Comparison of ENCODE assay signal across 30 cellular contexts in the genomic region with DNA sequence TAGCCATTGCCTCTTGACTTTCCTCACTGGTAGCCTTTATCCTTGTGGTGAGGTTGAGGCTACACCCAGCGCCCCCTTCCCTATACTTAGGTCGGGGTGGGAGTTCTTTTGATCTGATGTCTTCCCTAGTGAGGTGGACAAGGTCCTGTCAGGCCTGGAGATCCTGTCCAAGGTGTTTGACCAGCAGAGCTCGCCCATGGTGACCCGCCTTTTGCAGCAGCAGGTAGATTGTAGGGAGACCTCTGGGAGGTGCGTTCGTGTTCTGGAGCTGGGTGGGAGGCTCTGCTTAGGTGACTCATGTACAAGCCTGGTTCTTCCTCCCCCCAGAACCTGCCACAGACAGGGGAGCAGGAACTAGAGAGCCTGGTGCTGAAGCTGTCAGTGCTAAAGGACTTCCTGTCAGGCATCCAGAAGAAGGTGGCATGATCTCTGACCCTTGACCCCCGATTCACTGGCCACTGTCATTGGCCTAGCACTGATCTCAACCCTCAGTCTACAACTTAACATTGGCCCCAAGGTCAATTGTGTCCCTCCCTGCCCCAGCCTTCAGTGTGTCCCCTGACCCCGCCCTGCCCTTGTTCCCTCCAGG. TPM values are rescaled to one million over a fixed set of nuclear protein-coding genes. Genes with fewer than 3 reads are reported as not detected.
DNase-seq lines count a peak whose midpoint lies in the region; TF ChIP-seq lines count a peak whose summit lies in the region.
"Had no signal": no experiment of that assay in that cellular context is flagged by ENCODE, and none has a peak within 500 bp of the region (broad histone marks: within the 10 kb centered on the region; RNA-seq: fewer than 3 reads in every experiment).

No MANE protein-coding gene starts in this region.

- H3K9me3 ChIP-seq in CD4-positive, alpha-beta memory T cell (ENCODE audit: control insufficient read depth in 1 of 2, low read length in 2 of 2) = no peaks in the 10 kb centered on the region
- H3K9me3 ChIP-seq: thoracic aorta had no signal

- CTCF ChIA-PET in CD4-positive, alpha-beta memory T cell (lab: Charles Lee; ENCODE audit: partially characterized antibody) = interaction anchor here (0.6 kb wide), 1 partner anchor 13 kb away, joined by 3 read pairs; no protein-coding TSS in a partner anchor
- CTCF ChIA-PET in HEK293T (lab: Yijun Ruan, JAX) = interaction anchor here (0.7 kb wide), 1 partner anchor 76 kb away, joined by 3 read pairs; no protein-coding TSS in a partner anchor

- H3K4me3 Mint-ChIP-seq in endothelial cell (ENCODE audit: unreplicated experiment) = peak overlapping the region; percentile 25
- H3K4me3 Mint-ChIP-seq in CD4-positive, alpha-beta memory T cell = no peak overlapping the region
- H3K4me3 Mint-ChIP-seq: activated naive CD8-positive, alpha-beta T cell; activated T-cell treated with anti-CD3 and anti-CD28 coated beads, Interleukin-2, amount 50 U/mL, for 4 hours had no signal

- intact Hi-C loops in CD4-positive, alpha-beta memory T cell (cut with micrococcal nuclease) = no loop called here

- no peak overlapping the region for H3K4me3 ChIP-seq in CD4-positive, alpha-beta memory T cell (ENCODE audit: low read length in 2 of 2)
- H3K4me3 ChIP-seq: dorsolateral prefrontal cortex, smooth muscle cell, thoracic aorta had no signal

- H3K27me3 ChIP-seq in CD4-positive, alpha-beta memory T cell (ENCODE audit: insufficient read depth, low read length) = no peaks in the 10 kb centered on the region
- H3K27me3 ChIP-seq: dorsolateral prefrontal cortex had no signal

- no peak overlapping the region for H3K27ac Mint-ChIP-seq in endothelial cell (ENCODE audit: unreplicated experiment)
- H3K27ac Mint-ChIP-seq in CD4-positive, alpha-beta memory T cell = peak overlapping the region in 3 of 7 donors; percentile 4 to 58 (median 12)
- H3K27ac Mint-ChIP-seq: activated naive CD8-positive, alpha-beta T cell; CD4-positive, alpha-beta T cell had no signal

- H3K36me3 Mint-ChIP-seq in endothelial cell (ENCODE audit: low read depth, unreplicated experiment) = peaks cover 30% of the 10 kb centered on the region
- H3K36me3 Mint-ChIP-seq in CD4-positive, alpha-beta memory T cell = peaks cover 25 to 64% of the 10 kb centered on the region in 2 donors
- H3K36me3 Mint-ChIP-seq: activated naive CD8-positive, alpha-beta T cell had no signal

- no peak overlapping the region for H3K27ac ChIP-seq in CD4-positive, alpha-beta memory T cell (ENCODE audit: low read depth, low read length)
- H3K27ac ChIP-seq: 22Rv1, dorsolateral prefrontal cortex, thoracic aorta had no signal

- TF ChIP-seq CTCF in endothelial cell (IDR thresholded peaks at IDR 0.05; ENCODE audit: unreplicated experiment) = no peak

- H3K4me1 Mint-ChIP-seq in endothelial cell (ENCODE audit: unreplicated experiment) = peaks cover 12% of the 10 kb centered on the region
- H3K4me1 Mint-ChIP-seq in CD4-positive, alpha-beta memory T cell = peaks cover 5 to 23% (median 10%) of the 10 kb centered on the region in 4 donors

- DNase-seq in activated CD4-positive, CD25-positive, alpha-beta regulatory T cell treated with anti-CD3 and anti-CD28 coated beads, Interleukin-2, amount 50 U/mL, for 72 hours = peak; percentile 11
- no peak for DNase-seq in activated CD4-positive, CD25-positive, alpha-beta regulatory T cell (lab: John Stamatoyannopoulos, UW)
- DNase-seq in HuH-7 (ENCODE audit: low spot score) (peak; percentile 0), endothelial cell (ENCODE audit: low spot score) (no peak), putamen (ENCODE audit: low spot score) (peak; percentile 44), HK-2 (ENCODE audit: unreplicated experiment) (no peak), HEK293T (ENCODE audit: extremely low spot score) (no peak)
- DNase-seq in CD4-positive, alpha-beta memory T cell = no peak
- DNase-seq: activated T-cell treated with anti-CD3 and anti-CD28 coated beads, Interleukin-2, amount 50 U/mL, for 4 hours; DMS53; dorsolateral prefrontal cortex; HCEC 1CT; left cardiac atrium; mesendoderm; NCI-H1105 treated with DMSO at 0.1 percent for 48 hours; NCI-H2081; NCI-H345; occipital lobe; SHP77; stimulated activated CD4-positive, alpha-beta T cell treated with anti-CD3 and anti-CD28 coated beads, Interleukin-2, amount 100 ng/mL, for 24 hours; SW 1271; T1000 had no signal

- H3K4me1 ChIP-seq in CD4-positive, alpha-beta memory T cell (ENCODE audit: insufficient read depth, low read length) = peaks cover 9% of the 10 kb centered on the region

- POLR2A ChIA-PET in CD4-positive, alpha-beta memory T cell (lab: Charles Lee; ENCODE audit: partially characterized antibody) = no interaction called here
- POLR2A ChIA-PET in HEK293T (lab: Yijun Ruan, JAX) = no interaction called here

- peaks cover 47% of the 10 kb centered on the region for H3K36me3 ChIP-seq in CD4-positive, alpha-beta memory T cell (ENCODE audit: insufficient read depth, low read length)

- H3K9me3 Mint-ChIP-seq in endothelial cell (ENCODE audit: unreplicated experiment) = no peaks in the 10 kb centered on the region
- no peaks in the 10 kb centered on the region for H3K9me3 Mint-ChIP-seq in CD4-positive, alpha-beta memory T cell
- H3K9me3 Mint-ChIP-seq: activated T-cell treated with anti-CD3 and anti-CD28 coated beads, Interleukin-2, amount 50 U/mL, for 4 hours; CD4-positive, alpha-beta T cell had no signal

- peaks cover 12% of the 10 kb centered on the region for H3K27me3 Mint-ChIP-seq in endothelial cell (ENCODE audit: unreplicated experiment)
- no peaks in the 10 kb centered on the region for H3K27me3 Mint-ChIP-seq in CD4-positive, alpha-beta memory T cell
- H3K27me3 Mint-ChIP-seq: activated naive CD8-positive, alpha-beta T cell; CD4-positive, alpha-beta T cell had no signal

TF ChIP-seq in HEK293T, 16 proteins besides CTCF, POLR2A, EP300 and RAD21:
- no peak for TF ChIP-seq NFRKB (IDR thresholded peaks at IDR 0.05)
- no peak for TF ChIP-seq HDGF (IDR thresholded peaks at IDR 0.05; ENCODE audit: borderline replicate concordance)
- no peak for TF ChIP-seq FOXM1 (IDR thresholded peaks at IDR 0.05; ENCODE audit: borderline replicate concordance)
- no peak for TF ChIP-seq ELF4 (IDR thresholded peaks at IDR 0.05)
- TF ChIP-seq ARNT (IDR thresholded peaks at IDR 0.05) = no peak
- no peak for TF ChIP-seq ZNF384 (IDR thresholded peaks at IDR 0.05)
- TF ChIP-seq BHLHE40 (IDR thresholded peaks at IDR 0.05; ENCODE audit: borderline replicate concordance) = no peak
- no peak for TF ChIP-seq L3MBTL2 (conservative IDR thresholded peaks at IDR 0.05)
- no peak for TF ChIP-seq SUZ12 (IDR thresholded peaks at IDR 0.05)
- TF ChIP-seq FOXK2 (IDR thresholded peaks at IDR 0.05) = no peak
- TF ChIP-seq, protein P1, sequence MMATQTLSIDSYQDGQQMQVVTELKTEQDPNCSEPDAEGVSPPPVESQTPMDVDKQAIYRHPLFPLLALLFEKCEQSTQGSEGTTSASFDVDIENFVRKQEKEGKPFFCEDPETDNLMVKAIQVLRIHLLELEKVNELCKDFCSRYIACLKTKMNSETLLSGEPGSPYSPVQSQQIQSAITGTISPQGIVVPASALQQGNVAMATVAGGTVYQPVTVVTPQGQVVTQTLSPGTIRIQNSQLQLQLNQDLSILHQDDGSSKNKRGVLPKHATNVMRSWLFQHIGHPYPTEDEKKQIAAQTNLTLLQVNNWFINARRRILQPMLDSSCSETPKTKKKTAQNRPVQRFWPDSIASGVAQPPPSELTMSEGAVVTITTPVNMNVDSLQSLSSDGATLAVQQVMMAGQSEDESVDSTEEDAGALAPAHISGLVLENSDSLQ (IDR thresholded peaks at IDR 0.05) = no peak
- TF ChIP-seq FOXA1 (IDR thresholded peaks at IDR 0.05) = no peak
- TF ChIP-seq LEF1 (IDR thresholded peaks at IDR 0.05; ENCODE audit: borderline replicate concordance) = no peak
- TF ChIP-seq TARDBP (IDR thresholded peaks at IDR 0.05) = no peak
- TF ChIP-seq CTBP1 (IDR thresholded peaks at IDR 0.05; ENCODE audit: borderline replicate concordance) = no peak
- no peak for TF ChIP-seq SP1 (IDR thresholded peaks at IDR 0.05)

RNA-seq across cellular contexts. Expression of a gene that starts 4.9 kb away (rescaled TPM):
- total RNA-seq in endothelial cell (ENCODE audit: unreplicated experiment) = 168 TPM
- 100 to 1,000 TPM; 145 to 152 TPM for total RNA-seq in CD4-positive, alpha-beta memory T cell
- 10 to 100 TPM in 1 of 2 donors, 1 to 10 TPM in 1; 4.0 to 10.2 TPM for polyA plus RNA-seq in CD4-positive, alpha-beta memory T cell

RNA-seq across cellular contexts. Expression of a gene that starts 12.8 kb away (rescaled TPM):
- not detected for total RNA-seq in endothelial cell (ENCODE audit: unreplicated experiment)
- total RNA-seq in CD4-positive, alpha-beta memory T cell = not detected
- not detected for polyA plus RNA-seq in CD4-positive, alpha-beta memory T cell
- total RNA-seq: activated T-cell treated with anti-CD3 and anti-CD28 coated beads, Interleukin-2, amount 50 U/mL, for 4 hours; CD4-positive, alpha-beta T cell; epithelial cell of proximal tubule; smooth muscle cell had no signal
- polyA plus RNA-seq: smooth muscle cell had no signal

RNA-seq across cellular contexts. Expression of a gene that starts 14.5 kb away (rescaled TPM):
- total RNA-seq in endothelial cell (ENCODE audit: unreplicated experiment) = not detected
- total RNA-seq in CD4-positive, alpha-beta memory T cell = not detected
- not detected for polyA plus RNA-seq in CD4-positive, alpha-beta memory T cell
- total RNA-seq: activated T-cell treated with anti-CD3 and anti-CD28 coated beads, Interleukin-2, amount 50 U/mL, for 4 hours; aorta; CD4-positive, alpha-beta T cell; epithelial cell of proximal tubule; left cardiac atrium; occipital lobe; OCI-LY7; smooth muscle cell; thoracic aorta had no signal
- polyA plus RNA-seq: aorta had no signal

RNA-seq across cellular contexts. Expression of a gene that starts 37.5 kb away (rescaled TPM):
- not detected for total RNA-seq in endothelial cell (ENCODE audit: unreplicated experiment)
- not detected for total RNA-seq in CD4-positive, alpha-beta memory T cell
- not detected for polyA plus RNA-seq in CD4-positive, alpha-beta memory T cell
- total RNA-seq: aorta; CD4-positive, alpha-beta T cell; left cardiac atrium; occipital lobe; OCI-LY7; thoracic aorta had no signal
- polyA plus RNA-seq: aorta had no signal

Comparison
In these comparisons a context has a peak if more than half of its experiments do, and no peak if none do; other contexts are left out.
1. DNase-seq: peak in activated CD4-positive, CD25-positive, alpha-beta regulatory T cell treated with anti-CD3 and anti-CD28 coated beads, Interleukin-2, amount 50 U/mL, for 72 hours (single experiment), HuH-7 (single experiment) and putamen (single experiment); none in activated CD4-positive, CD25-positive, alpha-beta regulatory T cell (0 of 4), endothelial cell (single experiment), HK-2 (single experiment), CD4-positive, alpha-beta memory T cell (0 of 5) and HEK293T (single experiment).